In the genomic region with DNA sequence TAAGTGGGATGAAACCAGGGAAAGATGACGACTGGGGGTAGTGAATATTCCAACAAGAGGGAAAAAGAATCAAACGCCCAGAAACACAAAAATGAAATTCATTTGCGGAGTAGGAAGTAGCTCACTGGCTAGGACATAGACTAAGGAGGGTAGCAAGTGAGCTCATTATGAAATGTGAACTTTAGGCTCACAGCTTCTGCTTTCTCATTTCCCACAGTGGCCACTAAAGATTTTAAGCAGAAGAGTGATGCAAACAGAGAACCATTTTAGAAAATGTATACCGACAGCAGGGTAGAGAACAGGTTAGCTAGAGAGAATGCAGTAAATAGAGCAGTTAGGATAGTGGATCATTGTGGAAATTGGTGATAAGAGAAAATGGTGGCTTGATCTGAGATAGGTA, we compare ENCODE assay signal across 12 cellular contexts. TPM values are rescaled to one million over a fixed set of nuclear protein-coding genes. Genes with fewer than 3 reads are reported as not detected.
DNase-seq lines count a peak whose midpoint lies in the region; ATAC-seq and TF ChIP-seq lines count a peak whose summit lies in the region.
"Had no signal": no experiment of that assay in that cellular context is flagged by ENCODE, and none has a peak within 500 bp of the region (broad histone marks: within the 10 kb centered on the region; RNA-seq: fewer than 3 reads in every experiment).

No MANE protein-coding gene starts in this region.

- H3K9me3 ChIP-seq in heart left ventricle = no peaks in the 10 kb centered on the region
- no peaks in the 10 kb centered on the region for H3K9me3 ChIP-seq in transverse colon

- H3K27me3 ChIP-seq in heart left ventricle (peaks cover 0 to 11% (median 0%) of the 10 kb centered on the region in 9 donors), transverse colon (no peaks in the 10 kb centered on the region)

- H3K4me1 ChIP-seq in heart left ventricle = peaks cover 0 to 76% (median 0%) of the 10 kb centered on the region in 12 donors
- peaks cover 0 to 3% (median 0%) of the 10 kb centered on the region in 4 donors for H3K4me1 ChIP-seq in transverse colon

- in situ Hi-C loops in transverse colon (cut with MboI; ENCODE audit: low pct_ligation_motif_present in 1 of 4, low pct_unique_long_range_greater_than_20kb in 1 of 4, low sequenced_read_pairs in 3 of 4) = no loop called here

- no peak for TF ChIP-seq EP300 in transverse colon (IDR thresholded peaks at IDR 0.05; ENCODE audit: low read depth)

- TF ChIP-seq CTCF in heart left ventricle (IDR thresholded peaks at IDR 0.05) (no peak), transverse colon (IDR thresholded peaks at IDR 0.05) (no peak)

- TF ChIP-seq POLR2A in heart left ventricle (IDR thresholded peaks at IDR 0.05) (no peak), transverse colon (IDR thresholded peaks at IDR 0.05) (no peak)

- DNase-seq in heart left ventricle (no peak), Right ventricle myocardium inferior (ENCODE audit: missing footprints) (no peak), NOMO-1 (lab: John Stamatoyannopoulos, UW; ENCODE audit: unreplicated experiment in 2 of 2) (peak; percentile 65 to 96), left lobe of liver (ENCODE audit: low spot score) (no peak), transverse colon (no peak)
- DNase-seq: NCI-H1105, NCI-H524 had no signal

- WGBS in heart left ventricle, 4 donors = 83 to 87% (median 85%) methylated on average over 4 of the region's 4 CpGs
- WGBS in transverse colon (ENCODE audit: low coverage in 1 of 2), 2 donors = 67 to 68% methylated on average over 4 of the region's 4 CpGs

- H3K36me3 ChIP-seq in heart left ventricle (no peaks in the 10 kb centered on the region), transverse colon (no peaks in the 10 kb centered on the region)

- ATAC-seq in heart left ventricle (peak in 3 of 4 donors; percentile 33 to 61 (median 51)), Right ventricle myocardium inferior (no peak), left lobe of liver (peak; percentile 33), GM21515 (IDR thresholded peaks at IDR 0.05; ENCODE audit: unreplicated experiment) (no peak), HG03342 (IDR thresholded peaks at IDR 0.05; ENCODE audit: unreplicated experiment) (no peak), HG02852 (IDR thresholded peaks at IDR 0.05; ENCODE audit: unreplicated experiment) (no peak)
- ATAC-seq: SK-N-SH treated with all-trans-retinoic acid at 6 μM for 48 hours had no signal

- peak overlapping the region in 2 of 12 donors; percentile 22 to 90 for H3K27ac ChIP-seq in heart left ventricle
- peak overlapping the region; percentile 59 to 77 (median 62) for H3K27ac ChIP-seq in transverse colon

- H3K4me3 ChIP-seq in heart left ventricle (peak overlapping the region in 3 of 12 donors; percentile 3 to 66 (median 10)), transverse colon (no peak overlapping the region)

- intact Hi-C loops in heart left ventricle (cut with DNase I) (no loop called here), Right ventricle myocardium inferior (cut with DNase I) (no loop called here), transverse colon (cut with DNase I; ENCODE audit: low total_unique reads) (no loop called here)

RNA-seq across cellular contexts. Expression of gene CD48, which starts 3.5 kb away (rescaled TPM):
- total RNA-seq in heart left ventricle (10 to 100 TPM in 1 of 9 donors, 1 to 10 TPM in 3, under 1 TPM in 5; 0.49 to 31.6 (median 0.71) TPM), Right ventricle myocardium inferior (2.0 TPM), left lobe of liver (1.2 TPM), transverse colon (10 to 100 TPM in 2 of 4 donors, 1 to 10 TPM in 1, not detected in 1; 7.5 to 31.3 (median 17.6) TPM)
- polyA plus RNA-seq in heart left ventricle = 1 to 10 TPM in 1 of 2 donors, under 1 TPM in 1; 0.53 to 2.4 TPM
- total RNA-seq: fibroblast of lung had no signal
- polyA plus RNA-seq: fibroblast of lung had no signal

RNA-seq across cellular contexts. Expression of gene SLAMF7, which starts 30.9 kb away (rescaled TPM):
- 10 to 100 TPM in 1 of 9 donors, 1 to 10 TPM in 1, under 1 TPM in 3, not detected in 4; 0.27 to 28.0 (median 0.96) TPM for total RNA-seq in heart left ventricle
- under 1 TPM; 0.21 to 0.23 TPM for polyA plus RNA-seq in heart left ventricle
- 0.46 TPM for total RNA-seq in Right ventricle myocardium inferior
- total RNA-seq in left lobe of liver = 0.68 TPM
- total RNA-seq in transverse colon = 10 to 100 TPM in 1 of 4 donors, 1 to 10 TPM in 1, under 1 TPM in 1, not detected in 1; 0.20 to 15.4 (median 2.7) TPM
- total RNA-seq: fibroblast of lung had no signal
- polyA plus RNA-seq: fibroblast of lung had no signal

Comparison
In these comparisons a context has a peak if more than half of its experiments do, and no peak if none do; other contexts are left out.
1. ATAC-seq: peak in heart left ventricle (3 of 4) and left lobe of liver (single experiment); none in Right ventricle myocardium inferior (single experiment), GM21515 (single experiment), HG03342 (single experiment) and HG02852 (single experiment).
2. DNase-seq: peak in NOMO-1 (2 of 2); none in heart left ventricle (0 of 5), Right ventricle myocardium inferior (single experiment), left lobe of liver (single experiment) and transverse colon (single experiment).